Comparison of ENCODE assay signal across 10 cellular contexts in genomic region chr5:172741206-172741582, GRCh38. TPM values are rescaled to one million over a fixed set of nuclear protein-coding genes. Genes with fewer than 3 reads are reported as not detected.
DNase-seq lines count a peak whose midpoint lies in the region; ATAC-seq and TF ChIP-seq lines count a peak whose summit lies in the region.
"Had no signal": no experiment of that assay in that cellular context is flagged by ENCODE, and none has a peak within 500 bp of the region (broad histone marks: within the 10 kb centered on the region; RNA-seq: fewer than 3 reads in every experiment).

No MANE protein-coding gene starts in this region.

- H3K4me1 ChIP-seq in heart right ventricle (peaks cover 0 to 37% (median 13%) of the 10 kb centered on the region in 9 donors), upper lobe of right lung (peaks cover 32% of the 10 kb centered on the region)

- H3K27ac ChIP-seq in heart right ventricle (peak overlapping the region; percentile 67 to 85 (median 83)), upper lobe of right lung (peak overlapping the region; percentile 91)

- POLR2A ChIA-PET in T-cell (lab: Charles Lee) = interaction anchor here in 1 of 2 donors (0.6 kb wide), 2 partner anchors 20 to 524 kb away, joined by 4 to 10 read pairs; no protein-coding TSS in a partner anchor

- CTCF ChIA-PET in T-cell (lab: Charles Lee) = no interaction called here

- WGBS in heart right ventricle, 2 donors = 44 to 68% methylated on average over 1 of the region's 1 CpG

- H3K4me3 Mint-ChIP-seq in chondrocyte (ENCODE audit: unreplicated experiment) (no peak overlapping the region), nephron (no peak overlapping the region), T-cell (no peak overlapping the region)
- H3K4me3 Mint-ChIP-seq: T-helper 2 cell treated with Interferon-gamma antibody and Interleukin-4, amounts not matched to agents 5 μg/mL and 100 μg/mL, for 36 hours had no signal

- H3K36me3 ChIP-seq in heart right ventricle (no peaks in the 10 kb centered on the region), upper lobe of right lung (no peaks in the 10 kb centered on the region)

- no peaks in the 10 kb centered on the region for H3K9me3 ChIP-seq in heart right ventricle
- H3K9me3 ChIP-seq in upper lobe of right lung = no peaks in the 10 kb centered on the region

- H3K36me3 Mint-ChIP-seq in chondrocyte (ENCODE audit: low read depth) (no peaks in the 10 kb centered on the region), nephron (ENCODE audit: low read depth) (no peaks in the 10 kb centered on the region), T-cell (no peaks in the 10 kb centered on the region)
- H3K36me3 Mint-ChIP-seq: immature natural killer cell had no signal

- H3K27me3 ChIP-seq in heart right ventricle (no peaks in the 10 kb centered on the region), upper lobe of right lung (no peaks in the 10 kb centered on the region)

- H3K27me3 Mint-ChIP-seq in chondrocyte (ENCODE audit: low read depth) = no peaks in the 10 kb centered on the region
- peaks cover 16% of the 10 kb centered on the region for H3K27me3 Mint-ChIP-seq in nephron (ENCODE audit: low read depth)
- no peaks in the 10 kb centered on the region for H3K27me3 Mint-ChIP-seq in T-cell

- DNase-seq in heart right ventricle = no peak
- DNase-seq in Right ventricle myocardium superior = no peak
- no peak for DNase-seq in chondrocyte (ENCODE audit: low spot score)
- no peak for DNase-seq in upper lobe of right lung
- no peak for DNase-seq in Kasumi-1 (lab: John Stamatoyannopoulos, UW)
- no peak for DNase-seq in T-cell
- DNase-seq: immature natural killer cell had no signal

- H3K9me3 Mint-ChIP-seq in chondrocyte (ENCODE audit: low read depth) = no peaks in the 10 kb centered on the region
- no peaks in the 10 kb centered on the region for H3K9me3 Mint-ChIP-seq in nephron
- no peaks in the 10 kb centered on the region for H3K9me3 Mint-ChIP-seq in T-cell
- H3K9me3 Mint-ChIP-seq: T-helper 2 cell treated with Interferon-gamma antibody and Interleukin-4, amounts not matched to agents 5 μg/mL and 100 μg/mL, for 36 hours had no signal

- peaks cover 56% of the 10 kb centered on the region for H3K4me1 Mint-ChIP-seq in chondrocyte (ENCODE audit: low read depth)
- H3K4me1 Mint-ChIP-seq in nephron = peaks cover 24% of the 10 kb centered on the region
- peaks cover 4 to 14% (median 9%) of the 10 kb centered on the region in 3 donors for H3K4me1 Mint-ChIP-seq in T-cell

- TF ChIP-seq CTCF in heart right ventricle (IDR thresholded peaks at IDR 0.05) (no peak), chondrocyte (IDR thresholded peaks at IDR 0.05) (no peak), nephron (IDR thresholded peaks at IDR 0.05; ENCODE audit: unreplicated experiment in 3 of 3) (no peak), upper lobe of right lung (IDR thresholded peaks at IDR 0.05) (no peak)

- H3K4me3 ChIP-seq in heart right ventricle (no peak overlapping the region), upper lobe of right lung (no peak overlapping the region)

- ATAC-seq in heart right ventricle = no peak
- ATAC-seq in Right ventricle myocardium superior (ENCODE audit: poor library complexity) = no peak
- ATAC-seq in upper lobe of right lung = no peak
- ATAC-seq in T-cell (replicated peaks in 1 of 4) = no peak
- ATAC-seq in HG03342 (IDR thresholded peaks at IDR 0.05; ENCODE audit: unreplicated experiment) = no peak

- H3K27ac Mint-ChIP-seq in chondrocyte (ENCODE audit: unreplicated experiment) (peak overlapping the region; percentile 100), nephron (peak overlapping the region; percentile 51 to 90 (median 69)), T-cell (peak overlapping the region in 1 of 2 donors; percentile 33)
- H3K27ac Mint-ChIP-seq: T-helper 2 cell treated with Interferon-gamma antibody and Interleukin-4, amounts not matched to agents 5 μg/mL and 100 μg/mL, for 36 hours had no signal

- intact Hi-C loops in heart right ventricle (cut with DNase I) = no loop called here
- intact Hi-C loops in Right ventricle myocardium superior (cut with DNase I) = no loop called here
- intact Hi-C loops in upper lobe of right lung (cut with DNase I) = no loop called here

RNA-seq across cellular contexts. Expression of gene DUSP1, which starts 29.8 kb away (rescaled TPM):
- total RNA-seq in heart right ventricle (100 to 1,000 TPM in 7 of 10 donors, 10 to 100 TPM in 3; 55.7 to 215 (median 143) TPM), Right ventricle myocardium superior (122 TPM), chondrocyte (91.5 to 171 TPM (median 150 TPM) in 3 replicates), upper lobe of right lung (382 TPM), T-cell (1,000 to 10,000 TPM in 2 of 5 donors, 10 to 100 TPM in 3; 22.6 to 1,564 (median 28.9) TPM)
- 10 to 100 TPM; 33.3 to 98.6 TPM for polyA plus RNA-seq in heart right ventricle
